In the genomic region with DNA sequence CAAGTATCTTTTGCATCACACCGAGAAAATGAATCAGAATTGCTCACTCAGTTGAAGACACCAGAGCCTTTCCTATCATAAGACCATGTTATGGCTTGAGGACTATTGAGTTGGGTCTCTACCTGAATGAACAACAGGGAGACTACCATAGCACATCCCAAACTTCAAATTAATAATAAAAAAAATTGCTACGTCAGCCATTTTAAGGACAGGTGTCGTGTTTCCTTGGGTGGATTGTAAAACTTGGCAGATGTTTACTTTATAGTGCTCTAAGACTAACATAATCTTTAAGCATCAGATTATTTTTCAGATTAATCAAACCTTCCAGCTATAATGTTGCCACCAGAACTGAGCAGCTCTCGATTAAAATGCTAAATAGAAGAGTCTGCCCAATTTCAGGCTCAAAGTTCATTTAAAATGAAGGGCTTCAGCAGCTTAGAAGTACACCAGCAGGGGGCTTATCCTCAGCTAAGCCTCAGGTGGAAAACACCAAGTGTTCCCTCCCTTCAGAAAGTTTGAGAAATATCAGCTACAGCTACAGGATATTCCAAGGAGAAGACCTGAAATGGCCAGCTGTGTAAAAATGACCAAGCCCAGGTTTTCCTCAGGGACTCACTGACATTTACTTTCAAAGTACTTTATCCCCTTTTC, we compare ENCODE assay signal across 11 cellular contexts.
DNase-seq lines count a peak whose midpoint lies in the region; ATAC-seq, FAIRE-seq and TF ChIP-seq lines count a peak whose summit lies in the region.
"Had no signal": no experiment of that assay in that cellular context is flagged by ENCODE, and none has a peak within 500 bp of the region (broad histone marks: within the 10 kb centered on the region; RNA-seq: fewer than 3 reads in every experiment).

No MANE protein-coding gene starts in this region.

- peak overlapping the region; percentile 58 for H3K27ac ChIP-seq in neural cell (ENCODE audit: low read length)
- H3K27ac ChIP-seq: hepatocyte had no signal

- no peak for FAIRE-seq in D721Med (lab: Jason Lieb, UNC)

- no peaks in the 10 kb centered on the region for H3K27me3 ChIP-seq in neural cell (ENCODE audit: insufficient read depth, low read depth, low read length)
- H3K27me3 ChIP-seq: hepatocyte had no signal

- H3K9me3 ChIP-seq in neural cell (ENCODE audit: low read length) = no peaks in the 10 kb centered on the region

- no peak overlapping the region for H3K4me3 ChIP-seq in neural cell (ENCODE audit: low read length)
- H3K4me3 ChIP-seq: hepatocyte, lung had no signal

- peak overlapping the region; percentile 11 for H3K9ac ChIP-seq in neural cell (ENCODE audit: low read length)

- no peaks in the 10 kb centered on the region for H3K79me2 ChIP-seq in neural cell (replicated peaks; ENCODE audit: insufficient read depth, low read length)
- H3K79me2 ChIP-seq: hepatocyte had no signal

- DNase-seq in D721Med (ENCODE audit: insufficient read length, low spot score) (no peak), SK-MEL-5 (ENCODE audit: low read depth, low spot score) (peak; percentile 19), NCI-H1694 (lab: John Stamatoyannopoulos, UW) (no peak), NK-92 (lab: John Stamatoyannopoulos, UW; ENCODE audit: unreplicated experiment) (no peak)
- DNase-seq: activated T-cell treated with anti-CD3 and anti-CD28 coated beads for 4 hours had no signal

- TF ChIP-seq EP300 in neural cell (conservative IDR thresholded peaks at IDR 0.05; ENCODE audit: poor library complexity, severe bottlenecking) = no peak

- no peak for TF ChIP-seq RAD21 in neural cell (conservative IDR thresholded peaks at IDR 0.05)

- no peaks in the 10 kb centered on the region for H3K9me2 ChIP-seq in neural cell (ENCODE audit: insufficient read depth, low read length)

- peak; percentile 12 for TF ChIP-seq CTCF in D721Med (IDR thresholded peaks at IDR 0.05; ENCODE audit: insufficient read depth, missing control alignments)
- no peak for TF ChIP-seq CTCF in neural cell (IDR thresholded peaks at IDR 0.05; ENCODE audit: poor library complexity, severe bottlenecking)

- in situ Hi-C loops in SK-MEL-5 (cut with HindIII; ENCODE audit: low pct_unique_long_range_greater_than_20kb, low sequenced_read_pairs) = no loop called here

- ATAC-seq in GM21528 (IDR thresholded peaks at IDR 0.05; ENCODE audit: low FRiP score, unreplicated experiment) = peak; percentile 46
- no peak for ATAC-seq in HG03439 (IDR thresholded peaks at IDR 0.05; ENCODE audit: unreplicated experiment)
- ATAC-seq: Panc1 had no signal

- H3K36me3 ChIP-seq in neural cell (ENCODE audit: insufficient read depth, low read length) = no peaks in the 10 kb centered on the region

- no peak overlapping the region for H3K4me2 ChIP-seq in neural cell (ENCODE audit: low read length)
- H3K4me2 ChIP-seq: hepatocyte had no signal

- H3F3A ChIP-seq in neural cell (ENCODE audit: insufficient read depth, low read length, poor library complexity, severe bottlenecking) = no peaks in the 10 kb centered on the region

- H4K20me1 ChIP-seq in neural cell (ENCODE audit: insufficient read depth) = no peaks in the 10 kb centered on the region

- no peak overlapping the region for H2AFZ ChIP-seq in neural cell (ENCODE audit: low read depth, low read length)
- H2AFZ ChIP-seq: hepatocyte had no signal

TF ChIP-seq in neural cell, 6 proteins besides CTCF, POLR2A, EP300 and RAD21:
- no peak for TF ChIP-seq SMC3 (conservative IDR thresholded peaks at IDR 0.05; ENCODE audit: poor library complexity)
- no peak for TF ChIP-seq POLR2AphosphoS5 (IDR thresholded peaks at IDR 0.05)
- no peak for TF ChIP-seq EZH2 (IDR thresholded peaks at IDR 0.05; ENCODE audit: borderline replicate concordance, insufficient read depth, low read length, poor library complexity, severe bottlenecking)
- TF ChIP-seq, protein P1, sequence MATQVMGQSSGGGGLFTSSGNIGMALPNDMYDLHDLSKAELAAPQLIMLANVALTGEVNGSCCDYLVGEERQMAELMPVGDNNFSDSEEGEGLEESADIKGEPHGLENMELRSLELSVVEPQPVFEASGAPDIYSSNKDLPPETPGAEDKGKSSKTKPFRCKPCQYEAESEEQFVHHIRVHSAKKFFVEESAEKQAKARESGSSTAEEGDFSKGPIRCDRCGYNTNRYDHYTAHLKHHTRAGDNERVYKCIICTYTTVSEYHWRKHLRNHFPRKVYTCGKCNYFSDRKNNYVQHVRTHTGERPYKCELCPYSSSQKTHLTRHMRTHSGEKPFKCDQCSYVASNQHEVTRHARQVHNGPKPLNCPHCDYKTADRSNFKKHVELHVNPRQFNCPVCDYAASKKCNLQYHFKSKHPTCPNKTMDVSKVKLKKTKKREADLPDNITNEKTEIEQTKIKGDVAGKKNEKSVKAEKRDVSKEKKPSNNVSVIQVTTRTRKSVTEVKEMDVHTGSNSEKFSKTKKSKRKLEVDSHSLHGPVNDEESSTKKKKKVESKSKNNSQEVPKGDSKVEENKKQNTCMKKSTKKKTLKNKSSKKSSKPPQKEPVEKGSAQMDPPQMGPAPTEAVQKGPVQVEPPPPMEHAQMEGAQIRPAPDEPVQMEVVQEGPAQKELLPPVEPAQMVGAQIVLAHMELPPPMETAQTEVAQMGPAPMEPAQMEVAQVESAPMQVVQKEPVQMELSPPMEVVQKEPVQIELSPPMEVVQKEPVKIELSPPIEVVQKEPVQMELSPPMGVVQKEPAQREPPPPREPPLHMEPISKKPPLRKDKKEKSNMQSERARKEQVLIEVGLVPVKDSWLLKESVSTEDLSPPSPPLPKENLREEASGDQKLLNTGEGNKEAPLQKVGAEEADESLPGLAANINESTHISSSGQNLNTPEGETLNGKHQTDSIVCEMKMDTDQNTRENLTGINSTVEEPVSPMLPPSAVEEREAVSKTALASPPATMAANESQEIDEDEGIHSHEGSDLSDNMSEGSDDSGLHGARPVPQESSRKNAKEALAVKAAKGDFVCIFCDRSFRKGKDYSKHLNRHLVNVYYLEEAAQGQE (IDR thresholded peaks at IDR 0.05; ENCODE audit: borderline replicate concordance) = no peak
- no peak for TF ChIP-seq TAF1 (IDR thresholded peaks at IDR 0.05; ENCODE audit: low read depth)
- no peak for TF ChIP-seq MXI1 (conservative IDR thresholded peaks at IDR 0.05; ENCODE audit: poor library complexity, severe bottlenecking)
